Comparison of ENCODE assay signal across 8 cellular contexts in genomic region chr5:122999947-123000563, GRCh38. TPM values are rescaled to one million over a fixed set of nuclear protein-coding genes. Genes with fewer than 3 reads are reported as not detected.
DNase-seq lines count a peak whose midpoint lies in the region; ATAC-seq and TF ChIP-seq lines count a peak whose summit lies in the region.

No MANE protein-coding gene starts in this region.

- no peaks in the 10 kb centered on the region for H3K79me2 ChIP-seq in mesendoderm (ENCODE audit: control insufficient read depth, insufficient read depth, low read length)

- no peak overlapping the region for H3K18ac ChIP-seq in mesendoderm (ENCODE audit: low read length)

- H2BK5ac ChIP-seq in mesendoderm (ENCODE audit: low read length) = no peak overlapping the region

- H3K4me1 ChIP-seq in mesendoderm (ENCODE audit: control insufficient read depth, low read depth, low read length) = no peaks in the 10 kb centered on the region

- H3K23ac ChIP-seq in mesendoderm (ENCODE audit: low read length) = no peak overlapping the region

- H3K56ac ChIP-seq in mesendoderm (ENCODE audit: low read length) = no peak overlapping the region

- H3K36me3 ChIP-seq in BJ (ENCODE audit: control insufficient read depth, insufficient read depth, low read length) (peaks cover 2% of the 10 kb centered on the region; the same call in 1 of the 2 replicates), mesendoderm (ENCODE audit: control insufficient read depth, insufficient read depth, low read length) (no peaks in the 10 kb centered on the region)

- no peak overlapping the region for H4K5ac ChIP-seq in mesendoderm (ENCODE audit: low read length)

- H3K4ac ChIP-seq in mesendoderm (ENCODE audit: low read depth, low read length) = no peak overlapping the region

- DNase-seq in BJ (ENCODE audit: low read depth) (no peak), NOMO-1 (lab: John Stamatoyannopoulos, UW; ENCODE audit: unreplicated experiment in 2 of 2) (peak; percentile 45 to 57), mesendoderm (peak; percentile 77), cerebellum (ENCODE audit: low spot score) (no peak), NCI-H1105 (lab: John Stamatoyannopoulos, UW) (no peak)
- peak; percentile 4 for DNase-seq in central memory CD4-positive, alpha-beta T cell

- H3K9ac ChIP-seq in mesendoderm (ENCODE audit: low read length) = no peak overlapping the region

- ATAC-seq in GM18519 (IDR thresholded peaks at IDR 0.05; ENCODE audit: low FRiP score, unreplicated experiment) (peak; percentile 82), HG02852 (IDR thresholded peaks at IDR 0.05; ENCODE audit: unreplicated experiment) (peak; percentile 88)

- no peak overlapping the region for H3K4me2 ChIP-seq in mesendoderm (ENCODE audit: low read length)

- H2AK5ac ChIP-seq in mesendoderm (ENCODE audit: low read length) = no peak overlapping the region

- POLR2A ChIA-PET in BJ (lab: Charles Lee) = no interaction called here

- H3K79me1 ChIP-seq in mesendoderm (ENCODE audit: low read length) = no peaks in the 10 kb centered on the region

- no peak overlapping the region for H3K27ac ChIP-seq in mesendoderm (ENCODE audit: low read depth, low read length)

- H3K4me3 ChIP-seq in BJ (ENCODE audit: low read depth, low read length) (no peak overlapping the region), mesendoderm (ENCODE audit: low read length) (no peak overlapping the region)

- CTCF ChIA-PET in BJ (lab: Yijun Ruan, JAX) = interaction anchor here (1.0 kb wide), 1 partner anchor 225 kb away, joined by 3 read pairs; no protein-coding TSS in a partner anchor

- no peak overlapping the region for H2BK120ac ChIP-seq in mesendoderm (ENCODE audit: low read depth, low read length)

- no peak overlapping the region for H2BK15ac ChIP-seq in mesendoderm (replicated peaks; ENCODE audit: low read depth)

- TF ChIP-seq CTCF in BJ (IDR thresholded peaks at IDR 0.05; ENCODE audit: insufficient read depth, low read depth, low read length) = peak; percentile 43; the same call in 1 of the 2 replicates

- no peak overlapping the region for H4K8ac ChIP-seq in mesendoderm (ENCODE audit: low read depth, low read length)

- H3K27me3 ChIP-seq in BJ (ENCODE audit: control insufficient read depth, insufficient read depth, low read length) (no peaks in the 10 kb centered on the region), mesendoderm (ENCODE audit: insufficient read depth, low read length, poor library complexity) (no peaks in the 10 kb centered on the region)

- WGBS in mesendoderm (ENCODE audit: extremely low coverage, insufficient coverage, low lambda C conversion rate) = no CpG with 5 or more reads among the region's 10 CpGs

RNA-seq across cellular contexts. Expression of gene PPIC, which starts 36.5 kb away (rescaled TPM):
- polyA plus RNA-seq in BJ (2011; rRNA removed) = 62.3 and 70.7 TPM in 2 replicates
- polyA minus RNA-seq in BJ (2011; rRNA and poly(A)+ RNA removed) = 51.3 and 60.9 TPM in 2 replicates
- polyA plus RNA-seq in mesendoderm (2013, experiment 1 of 2) = 6.2 TPM
- polyA plus RNA-seq in mesendoderm (2013, experiment 2 of 2) = 5.8 TPM
- total RNA-seq in cerebellum = 4.7 TPM

Comparison
In these comparisons a context has a peak if more than half of its experiments do, and no peak if none do; other contexts are left out.
1. DNase-seq: peak in NOMO-1 (2 of 2), central memory CD4-positive, alpha-beta T cell (single experiment) and mesendoderm (single experiment); none in BJ (single experiment), cerebellum (single experiment) and NCI-H1105 (single experiment).